ENCODE assay signal across 8 cellular contexts in the genomic region with DNA sequence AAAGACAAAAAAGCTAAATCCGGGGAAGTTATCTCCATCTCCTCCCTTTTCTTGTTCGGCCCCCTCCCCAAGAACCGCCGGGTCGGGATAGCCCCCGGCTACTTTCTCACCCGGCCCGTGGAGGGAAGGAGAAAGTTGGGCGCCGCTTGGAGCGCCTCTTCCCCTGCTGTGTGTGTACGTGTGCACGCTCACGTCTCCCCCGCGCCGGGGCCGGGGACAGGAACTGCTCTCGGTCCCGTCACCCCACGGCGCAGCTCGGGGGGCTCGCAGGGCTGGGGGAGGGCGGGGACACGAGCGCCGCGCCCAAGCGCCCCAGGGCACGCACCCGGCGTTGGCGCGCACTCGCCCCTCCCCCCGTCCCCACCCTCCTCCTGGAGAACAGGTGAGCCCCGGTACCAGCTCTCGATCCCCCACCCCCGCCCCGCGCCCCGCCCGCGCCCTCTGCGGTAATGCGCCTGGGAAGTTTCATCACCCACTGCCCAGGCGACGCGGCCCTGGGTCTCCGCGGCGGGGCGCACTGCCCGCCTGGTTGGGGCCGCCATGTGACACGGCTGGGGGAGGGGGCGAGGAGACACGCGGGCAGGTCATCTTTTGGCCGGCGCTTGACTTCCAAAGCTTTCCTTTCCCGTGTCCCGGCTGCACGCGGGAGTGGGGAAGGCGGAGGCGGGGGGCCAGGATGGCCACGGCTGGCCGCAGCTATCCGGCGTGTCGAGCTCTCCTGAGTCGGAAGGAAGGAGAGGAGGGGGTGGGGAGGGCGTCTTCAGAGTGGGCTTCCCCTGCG. TPM values are rescaled to one million over a fixed set of nuclear protein-coding genes. Genes with fewer than 3 reads are reported as not detected.
DNase-seq lines count a peak whose midpoint lies in the region; ATAC-seq lines count a peak whose summit lies in the region.

No MANE protein-coding gene starts in this region.

- H3K4me3 ChIP-seq in ACC112 (ENCODE audit: low read depth, low read length): peak overlapping the region; percentile 92
- peak overlapping the region; percentile 83 for H3K4me3 ChIP-seq in HUES64 (ENCODE audit: low read length)
- H3K4me3 ChIP-seq in iPS-18a (ENCODE audit: low read length): peak overlapping the region; percentile 76

- intact Hi-C loops in activated T-helper 1 cell treated with anti-CD3 and anti-CD28 coated beads, Interleukin-12 subunit alpha, Interleukin-12 subunit beta, Interleukin-2, Interleukin-4 antibody, amounts not matched to agents 30 ng/mL and 10 ng/mL and 1 ng/mL, durations not matched to agents 14 hours and 24 hours and 36 hours (cut with micrococcal nuclease): loop anchor here (2.0 to 10.0 kb wide), 7 partner anchors 15 to 1942 kb away; a partner anchor contains a TSS

- peak; percentile 47 for ATAC-seq in GM18861 (IDR thresholded peaks at IDR 0.05; ENCODE audit: unreplicated experiment)

- H3K36me3 ChIP-seq in ACC112 (ENCODE audit: insufficient read depth, low read length) (peaks cover 28% of the 10 kb centered on the region), HUES64 (ENCODE audit: insufficient read depth, low read length) (peaks cover 16% of the 10 kb centered on the region), iPS-18a (ENCODE audit: control insufficient read depth, low read depth, low read length) (peaks cover 12% of the 10 kb centered on the region)

- H3K27me3 ChIP-seq in ACC112 (ENCODE audit: insufficient read depth, low read length) (no peaks in the 10 kb centered on the region), HUES64 (ENCODE audit: insufficient read depth, low read length) (peaks cover 49% of the 10 kb centered on the region), iPS-18a (ENCODE audit: control insufficient read depth, insufficient read depth, low read length) (peaks cover 63% of the 10 kb centered on the region)

- under 1% methylated on average over 76 of the region's 76 CpGs for WGBS in HUES64

- H2AFZ ChIP-seq in ACC112 (ENCODE audit: low read length, unreplicated experiment): no peak overlapping the region

- H3K27ac ChIP-seq in ACC112 (ENCODE audit: low read depth, low read length) (peak overlapping the region; percentile 88), HUES64 (ENCODE audit: low read depth, low read length) (peak overlapping the region; percentile 89; the same call in 1 of the 2 replicates), iPS-18a (ENCODE audit: low read length) (peak overlapping the region; percentile 74)

- H3K4me1 Mint-ChIP-seq in activated T-helper 1 cell treated with anti-CD3 and anti-CD28 coated beads, Interleukin-12 subunit alpha, Interleukin-12 subunit beta, Interleukin-2, Interleukin-4 antibody, amounts not matched to agents 30 ng/mL and 10 ng/mL and 1 ng/mL, durations not matched to agents 14 hours and 24 hours and 36 hours (ENCODE audit: low read depth): peaks cover 58% of the 10 kb centered on the region

- H3K9me3 ChIP-seq in HUES64 (ENCODE audit: insufficient read depth, low read depth, low read length): no peaks in the 10 kb centered on the region
- H3K9me3 ChIP-seq in iPS-18a (ENCODE audit: control insufficient read depth, low read depth, low read length): no peaks in the 10 kb centered on the region

- peaks cover 22% of the 10 kb centered on the region for H3K36me3 Mint-ChIP-seq in activated T-helper 1 cell treated with anti-CD3 and anti-CD28 coated beads, Interleukin-12 subunit alpha, Interleukin-12 subunit beta, Interleukin-2, Interleukin-4 antibody, amounts not matched to agents 30 ng/mL and 10 ng/mL and 1 ng/mL, durations not matched to agents 14 hours and 24 hours and 36 hours (ENCODE audit: low read depth)

- DNase-seq in activated T-helper 1 cell treated with anti-CD3 and anti-CD28 coated beads, Interleukin-12 subunit alpha, Interleukin-12 subunit beta, Interleukin-2, Interleukin-4 antibody, amounts not matched to agents 30 ng/mL and 10 ng/mL and 1 ng/mL, durations not matched to agents 14 hours and 24 hours and 36 hours (ENCODE audit: low spot score): peak; percentile 33
- DNase-seq in stimulated activated CD8-positive, alpha-beta memory T cell treated with anti-CD3 and anti-CD28 coated beads, Interleukin-4, amount 100 ng/mL, for 48 hours: peak; percentile 78
- no peak for DNase-seq in HUDEP-2 (lab: John Stamatoyannopoulos, UW; ENCODE audit: unreplicated experiment in 76 of 76)
- no peak for DNase-seq in NCI-H1092 treated with DMSO at 0.1 percent for 48 hours (lab: John Stamatoyannopoulos, UW)

- peak overlapping the region; percentile 89 for H3K27ac Mint-ChIP-seq in activated T-helper 1 cell treated with anti-CD3 and anti-CD28 coated beads, Interleukin-12 subunit alpha, Interleukin-12 subunit beta, Interleukin-2, Interleukin-4 antibody, amounts not matched to agents 30 ng/mL and 10 ng/mL and 1 ng/mL, durations not matched to agents 14 hours and 24 hours and 36 hours

- H3K9me3 Mint-ChIP-seq in activated T-helper 1 cell treated with anti-CD3 and anti-CD28 coated beads, Interleukin-12 subunit alpha, Interleukin-12 subunit beta, Interleukin-2, Interleukin-4 antibody, amounts not matched to agents 30 ng/mL and 10 ng/mL and 1 ng/mL, durations not matched to agents 14 hours and 24 hours and 36 hours: no peaks in the 10 kb centered on the region

- H3K4me3 Mint-ChIP-seq in activated T-helper 1 cell treated with anti-CD3 and anti-CD28 coated beads, Interleukin-12 subunit alpha, Interleukin-12 subunit beta, Interleukin-2, Interleukin-4 antibody, amounts not matched to agents 30 ng/mL and 10 ng/mL and 1 ng/mL, durations not matched to agents 14 hours and 24 hours and 36 hours: peak overlapping the region; percentile 99

- H3K79me2 ChIP-seq in ACC112 (ENCODE audit: control insufficient read depth, insufficient read depth, low read length, unreplicated experiment): peaks cover 43% of the 10 kb centered on the region

- H3K9ac ChIP-seq in HUES64 (ENCODE audit: low read depth, low read length): peak overlapping the region; percentile 90
- peak overlapping the region; percentile 83 for H3K9ac ChIP-seq in iPS-18a (ENCODE audit: low read length)

- H3K4me1 ChIP-seq in ACC112 (ENCODE audit: control insufficient read depth, insufficient read depth, low read length, unreplicated experiment) (peaks cover 40% of the 10 kb centered on the region), HUES64 (ENCODE audit: insufficient read depth, low read length) (peaks cover 16% of the 10 kb centered on the region), iPS-18a (ENCODE audit: control insufficient read depth, low read depth, low read length) (peaks cover 13% of the 10 kb centered on the region)

- H3K27me3 Mint-ChIP-seq in activated T-helper 1 cell treated with anti-CD3 and anti-CD28 coated beads, Interleukin-12 subunit alpha, Interleukin-12 subunit beta, Interleukin-2, Interleukin-4 antibody, amounts not matched to agents 30 ng/mL and 10 ng/mL and 1 ng/mL, durations not matched to agents 14 hours and 24 hours and 36 hours (ENCODE audit: insufficient read depth): peaks cover 5% of the 10 kb centered on the region

RNA-seq across cellular contexts. Expression of a gene that starts 1.3 kb away (rescaled TPM):
- 13.6 TPM for polyA plus RNA-seq in HUES64 (2013, experiment 1 of 2)
- polyA plus RNA-seq in HUES64 (2013, experiment 2 of 2): 14.5 TPM
- total RNA-seq in activated T-helper 1 cell treated with anti-CD3 and anti-CD28 coated beads, Interleukin-12 subunit alpha, Interleukin-12 subunit beta, Interleukin-2, Interleukin-4 antibody, amounts not matched to agents 30 ng/mL and 10 ng/mL and 1 ng/mL, durations not matched to agents 14 hours and 24 hours and 36 hours: 25.4 and 27.7 TPM in 2 replicates

Comparison
In these comparisons a context has a peak if more than half of its experiments do, and no peak if none do; other contexts are left out.
1. DNase-seq: peak in activated T-helper 1 cell treated with anti-CD3 and anti-CD28 coated beads, Interleukin-12 subunit alpha, Interleukin-12 subunit beta, Interleukin-2, Interleukin-4 antibody, amounts not matched to agents 30 ng/mL and 10 ng/mL and 1 ng/mL, durations not matched to agents 14 hours and 24 hours and 36 hours (single experiment) and stimulated activated CD8-positive, alpha-beta memory T cell treated with anti-CD3 and anti-CD28 coated beads, Interleukin-4, amount 100 ng/mL, for 48 hours (single experiment); none in HUDEP-2 (0 of 76) and NCI-H1092 treated with DMSO at 0.1 percent for 48 hours (single experiment).
2. Peak in every context shown above with its lines, with median percentiles within 50 percentile points of each other: H3K27ac ChIP-seq and H3K4me3 ChIP-seq.